Comparison of ENCODE assay signal across 7 cellular contexts in the genomic region with DNA sequence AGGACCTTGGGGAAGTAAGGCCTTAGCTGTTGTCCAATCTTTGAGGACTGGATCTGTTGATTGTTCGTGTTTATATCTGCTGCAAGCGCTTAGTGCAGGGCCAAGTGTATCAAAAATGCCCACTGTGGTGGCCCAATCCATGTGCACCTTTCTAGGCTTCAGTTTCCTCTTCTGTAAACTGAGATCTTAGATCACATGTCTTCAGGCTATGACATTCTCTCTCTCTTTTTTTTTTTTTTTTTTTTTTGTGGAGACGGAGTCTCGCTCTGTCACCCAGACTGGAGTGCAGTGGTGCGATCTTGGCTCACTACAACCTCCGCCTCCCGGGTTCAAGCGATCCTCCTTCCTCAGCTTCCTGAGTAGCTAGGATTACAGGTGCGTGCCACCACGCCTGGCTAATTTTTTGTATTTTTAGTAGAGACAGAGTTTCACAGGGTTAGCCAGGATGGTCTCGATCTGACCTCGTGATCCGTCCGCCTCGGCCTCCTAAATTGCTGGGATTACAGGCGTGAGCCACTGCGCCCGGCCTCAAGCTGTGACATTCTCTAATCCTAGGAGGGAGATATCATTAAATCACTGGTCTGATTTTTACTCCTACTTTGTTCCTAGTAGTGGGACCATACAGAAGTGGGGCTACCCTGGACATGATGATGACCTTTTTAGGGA. TPM values are rescaled to one million over a fixed set of nuclear protein-coding genes. Genes with fewer than 3 reads are reported as not detected.
DNase-seq lines count a peak whose midpoint lies in the region; ATAC-seq and TF ChIP-seq lines count a peak whose summit lies in the region.
"Not testable (repeated sequence)": the region's sequence is repeated elsewhere in the genome, so short reads cannot be mapped to it uniquely, and the experiment has no call there.

No MANE protein-coding gene starts in this region.

- H3K4me3 Mint-ChIP-seq in WTC11 (peak overlapping the region; percentile 90), progenitor cell of endocrine pancreas (ENCODE audit: low read depth) (peak overlapping the region; percentile 0)
- peak overlapping the region; percentile 23 for H3K4me3 Mint-ChIP-seq in activated naive CD4-positive, alpha-beta T cell treated with anti-CD3 and anti-CD28 coated beads, Interleukin-2, amount 50 U/mL, for 24 hours
- not testable (repeated sequence) for H3K4me3 Mint-ChIP-seq in mesothelial cell of epicardium

- H2AFZ ChIP-seq in DND-41 (ENCODE audit: low read depth, low read length); Karpas-422 (ENCODE audit: low read length): not testable (repeated sequence)

- not testable (repeated sequence) for H3K9me2 ChIP-seq in Karpas-422 (replicated peaks; ENCODE audit: insufficient read depth, low read length)

- H3K27me3 ChIP-seq in DND-41 (ENCODE audit: insufficient read depth, low read length, poor library complexity); Karpas-422 (ENCODE audit: low read length); cardiac muscle cell: not testable (repeated sequence)

- POLR2A ChIA-PET in WTC11 (lab: Charles Lee) = interaction anchor here (0.9 kb wide), 1 partner anchor 58 kb away, joined by 7 read pairs; no protein-coding TSS in a partner anchor

- H3K27ac Mint-ChIP-seq in WTC11 (peak overlapping the region; percentile 80), mesothelial cell of epicardium (peak overlapping the region; percentile 86), progenitor cell of endocrine pancreas (peak overlapping the region; percentile 9)
- not testable (repeated sequence) for H3K27ac Mint-ChIP-seq in activated naive CD4-positive, alpha-beta T cell treated with anti-CD3 and anti-CD28 coated beads, Interleukin-2, amount 50 U/mL, for 24 hours

- CTCF ChIA-PET in WTC11 (lab: Charles Lee) = interaction anchor here (0.6 kb wide), 1 partner anchor 1674 kb away, joined by 3 read pairs; no protein-coding TSS in a partner anchor

- peaks cover 47% of the 10 kb centered on the region for H3K4me1 ChIP-seq in DND-41 (ENCODE audit: insufficient read depth, low read length)
- peaks cover 41% of the 10 kb centered on the region for H3K4me1 ChIP-seq in Karpas-422 (ENCODE audit: low read length)
- peaks cover 24% of the 10 kb centered on the region for H3K4me1 ChIP-seq in cardiac muscle cell (ENCODE audit: low read depth)

- H4K20me1 ChIP-seq in DND-41 (ENCODE audit: insufficient read depth, low read length) = peaks cover 17% of the 10 kb centered on the region; the same call in 1 of the 2 replicates
- not testable (repeated sequence) for H4K20me1 ChIP-seq in Karpas-422 (ENCODE audit: insufficient read depth, low read depth, low read length)

- not testable (repeated sequence) for H3K9ac ChIP-seq in DND-41 (ENCODE audit: low read depth, low read length)
- peak overlapping the region; percentile 13; the same call in 1 of the 2 replicates for H3K9ac ChIP-seq in Karpas-422 (ENCODE audit: low read length)

- H3K4me2 ChIP-seq in DND-41 (ENCODE audit: insufficient read depth, low read length) (peak overlapping the region; percentile 18; the same call in 1 of the 2 replicates), Karpas-422 (ENCODE audit: low read depth, low read length, poor library complexity, severe bottlenecking) (peak overlapping the region; percentile 98)

- not testable (repeated sequence) for TF ChIP-seq CTCF in DND-41 (IDR thresholded peaks at IDR 0.05; ENCODE audit: borderline replicate concordance, extremely low read depth, low read length, poor library complexity, severe bottlenecking); WTC11 (IDR thresholded peaks at IDR 0.05); cardiac muscle cell (IDR thresholded peaks at IDR 0.05; ENCODE audit: low read depth, low read length); mesothelial cell of epicardium (IDR thresholded peaks at IDR 0.05; ENCODE audit: unreplicated experiment); progenitor cell of endocrine pancreas (IDR thresholded peaks at IDR 0.05; ENCODE audit: unreplicated experiment)

- H3K36me3 Mint-ChIP-seq in WTC11 = peaks cover 18% of the 10 kb centered on the region
- H3K36me3 Mint-ChIP-seq in activated naive CD4-positive, alpha-beta T cell treated with anti-CD3 and anti-CD28 coated beads, Interleukin-2, amount 50 U/mL, for 24 hours; mesothelial cell of epicardium; progenitor cell of endocrine pancreas (ENCODE audit: insufficient read depth): not testable (repeated sequence)

- ATAC-seq in DND-41 (ENCODE audit: insufficient read depth, low read depth); WTC11: not testable (repeated sequence)

- not testable (repeated sequence) for H3K9me3 Mint-ChIP-seq in WTC11; activated naive CD4-positive, alpha-beta T cell treated with anti-CD3 and anti-CD28 coated beads, Interleukin-2, amount 50 U/mL, for 24 hours; mesothelial cell of epicardium; progenitor cell of endocrine pancreas (ENCODE audit: low read depth)

- H3K4me1 Mint-ChIP-seq in WTC11 = peaks cover 58% of the 10 kb centered on the region
- peaks cover 61% of the 10 kb centered on the region for H3K4me1 Mint-ChIP-seq in activated naive CD4-positive, alpha-beta T cell treated with anti-CD3 and anti-CD28 coated beads, Interleukin-2, amount 50 U/mL, for 24 hours
- H3K4me1 Mint-ChIP-seq in mesothelial cell of epicardium = peaks cover 54% of the 10 kb centered on the region
- peaks cover 45% of the 10 kb centered on the region for H3K4me1 Mint-ChIP-seq in progenitor cell of endocrine pancreas (ENCODE audit: low read depth)

- peaks cover 54% of the 10 kb centered on the region for H3K79me2 ChIP-seq in DND-41 (ENCODE audit: insufficient read depth, low read length)
- H3K79me2 ChIP-seq in Karpas-422 (ENCODE audit: low read length) = peaks cover 84% of the 10 kb centered on the region

- not testable (repeated sequence) for H3K4me3 ChIP-seq in DND-41 (ENCODE audit: low read depth in 1 of 2, low read length in 2 of 2); Karpas-422 (ENCODE audit: low read length); cardiac muscle cell

- H3K27ac ChIP-seq in DND-41 (ENCODE audit: low read length); Karpas-422 (ENCODE audit: low read length): not testable (repeated sequence)
- H3K27ac ChIP-seq in cardiac muscle cell = peak overlapping the region; percentile 95

- DNase-seq in DND-41; Karpas-422; WTC11 (ENCODE audit: low spot score); cardiac muscle cell (ENCODE audit: low read depth in 1 of 2, low spot score in 1 of 2); mesothelial cell of epicardium (ENCODE audit: low spot score in 2 of 2, unreplicated experiment in 2 of 2); progenitor cell of endocrine pancreas (ENCODE audit: low spot score, unreplicated experiment): not testable (repeated sequence)

- peaks cover 18% of the 10 kb centered on the region for H3K36me3 ChIP-seq in DND-41 (ENCODE audit: insufficient read depth, low read length)
- peaks cover 25% of the 10 kb centered on the region for H3K36me3 ChIP-seq in Karpas-422 (ENCODE audit: insufficient read depth, low read length)
- not testable (repeated sequence) for H3K36me3 ChIP-seq in cardiac muscle cell

- H3K27me3 Mint-ChIP-seq in WTC11 (ENCODE audit: low read depth); activated naive CD4-positive, alpha-beta T cell treated with anti-CD3 and anti-CD28 coated beads, Interleukin-2, amount 50 U/mL, for 24 hours; mesothelial cell of epicardium (ENCODE audit: low read depth); progenitor cell of endocrine pancreas: not testable (repeated sequence)

- H3K9me3 ChIP-seq in DND-41 (ENCODE audit: insufficient read depth, low read length, severe bottlenecking); Karpas-422 (ENCODE audit: low read length); cardiac muscle cell (ENCODE audit: low read depth): not testable (repeated sequence)

RNA-seq across cellular contexts. Expression of a gene that starts 2.6 kb away (rescaled TPM):
- total RNA-seq in Karpas-422 (2014; rRNA removed; shearing (Covaris generic); ENCODE audit: low replicate concordance) = 10.2 and 25.8 TPM in 2 replicates
- total RNA-seq in WTC11 (2021) = 15.7 to 21.2 TPM (median 15.9 TPM) in 3 replicates
- 10.5 and 14.2 TPM in 2 replicates for total RNA-seq in cardiac muscle cell
- polyA plus RNA-seq in cardiac muscle cell = 18.6 and 26.1 TPM in 2 replicates
- total RNA-seq in mesothelial cell of epicardium = 33.3 to 36.8 TPM (median 34.9 TPM) in 3 replicates
- 33.9 and 34.2 TPM in 2 replicates for total RNA-seq in progenitor cell of endocrine pancreas

RNA-seq across cellular contexts. Expression of a gene that starts 2.8 kb away (rescaled TPM):
- 4.6 and 6.6 TPM in 2 replicates for total RNA-seq in Karpas-422 (2014; rRNA removed; shearing (Covaris generic); ENCODE audit: low replicate concordance)
- total RNA-seq in WTC11 (2021) (13.3 to 16.1 TPM (median 15.6 TPM) in 3 replicates), cardiac muscle cell (16.3 and 24.5 TPM in 2 replicates), mesothelial cell of epicardium (13.0 to 13.9 TPM (median 13.7 TPM) in 3 replicates), progenitor cell of endocrine pancreas (24.9 and 25.0 TPM in 2 replicates)
- 42.2 and 47.3 TPM in 2 replicates for polyA plus RNA-seq in cardiac muscle cell

RNA-seq across cellular contexts. Expression of a gene that starts 26.7 kb away (rescaled TPM):
- 34.8 and 43.0 TPM in 2 replicates for total RNA-seq in Karpas-422 (2014; rRNA removed; shearing (Covaris generic); ENCODE audit: low replicate concordance)
- 25.9 to 26.8 TPM (median 26.4 TPM) in 3 replicates for total RNA-seq in WTC11 (2021)
- 40.6 and 43.9 TPM in 2 replicates for total RNA-seq in cardiac muscle cell
- 14.2 and 17.1 TPM in 2 replicates for polyA plus RNA-seq in cardiac muscle cell
- total RNA-seq in mesothelial cell of epicardium = 56.3 to 56.7 TPM (median 56.3 TPM) in 3 replicates
- 29.9 and 30.7 TPM in 2 replicates for total RNA-seq in progenitor cell of endocrine pancreas
